Comparison of ENCODE assay signal across 1 cellular context in genomic region chr16:81006472-81007311, GRCh38.
TF ChIP-seq lines count a peak whose summit lies in the region.

A gene with protein sequence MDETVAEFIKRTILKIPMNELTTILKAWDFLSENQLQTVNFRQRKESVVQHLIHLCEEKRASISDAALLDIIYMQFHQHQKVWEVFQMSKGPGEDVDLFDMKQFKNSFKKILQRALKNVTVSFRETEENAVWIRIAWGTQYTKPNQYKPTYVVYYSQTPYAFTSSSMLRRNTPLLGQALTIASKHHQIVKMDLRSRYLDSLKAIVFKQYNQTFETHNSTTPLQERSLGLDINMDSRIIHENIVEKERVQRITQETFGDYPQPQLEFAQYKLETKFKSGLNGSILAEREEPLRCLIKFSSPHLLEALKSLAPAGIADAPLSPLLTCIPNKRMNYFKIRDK (plus strand): TSS chr16:81007214. CDS start chr16:81011940, 4,726 bp downstream.
TSS of gene CMC2 (minus strand) at chr16:81006885. CDS start at chr16:80997394, 9,491 bp downstream.

TF ChIP-seq in WTC11, 78 proteins besides CTCF, POLR2A, EP300 and RAD21 (continued from another document and continues in another):
- TF ChIP-seq FOXJ3 (CRISPR knock-in tag; IDR thresholded peaks at IDR 0.05; ENCODE audit: borderline replicate concordance) (no peak), TP53 (CRISPR knock-in tag; IDR thresholded peaks at IDR 0.05) (no peak), ZSCAN18 (CRISPR knock-in tag; IDR thresholded peaks at IDR 0.05) (no peak), NR3C1 (CRISPR knock-in tag; conservative IDR thresholded peaks at IDR 0.05; ENCODE audit: low read depth) (no peak), ZNF219 (CRISPR knock-in tag; IDR thresholded peaks at IDR 0.05; ENCODE audit: borderline replicate concordance) (no peak), SMAD4 (CRISPR knock-in tag; IDR thresholded peaks at IDR 0.05) (no peak), ZNF263 (CRISPR knock-in tag; IDR thresholded peaks at IDR 0.05; ENCODE audit: low read depth) (peak; percentile 92), FOXK1 (CRISPR knock-in tag; IDR thresholded peaks at IDR 0.05) (peak; percentile 2; the same call in 1 of the 2 replicates), ATF1 (CRISPR knock-in tag; IDR thresholded peaks at IDR 0.05) (no peak), HMGA2 (CRISPR knock-in tag; IDR thresholded peaks at IDR 0.05) (no peak), ARID4B (CRISPR knock-in tag; IDR thresholded peaks at IDR 0.05; ENCODE audit: borderline replicate concordance) (0 out of 2 replicates have a peak, but pooled peaks have one; percentile 12), SMAD3 (CRISPR knock-in tag; IDR thresholded peaks at IDR 0.05; ENCODE audit: borderline replicate concordance) (0 out of 2 replicates have a peak, but pooled peaks have one; percentile 52), KAT7 (CRISPR knock-in tag; IDR thresholded peaks at IDR 0.05; ENCODE audit: borderline replicate concordance) (0 out of 2 replicates have a peak, but pooled peaks have one; percentile 75), ELF4 (CRISPR knock-in tag; IDR thresholded peaks at IDR 0.05; ENCODE audit: low read depth) (peak; percentile 59; the same call in 1 of the 2 replicates), MLX (CRISPR knock-in tag; IDR thresholded peaks at IDR 0.05) (0 out of 2 replicates have a peak, but pooled peaks have one; percentile 21), FOXP4 (CRISPR knock-in tag; IDR thresholded peaks at IDR 0.05) (no peak), ATF3 (CRISPR knock-in tag; conservative IDR thresholded peaks at IDR 0.05) (no peak), GABPB1 (CRISPR knock-in tag; IDR thresholded peaks at IDR 0.05) (peak; percentile 45; the same call in 1 of the 2 replicates), IRF2 (CRISPR knock-in tag; IDR thresholded peaks at IDR 0.05; ENCODE audit: borderline replicate concordance, low read depth) (no peak), SOX15 (CRISPR knock-in tag; IDR thresholded peaks at IDR 0.05) (no peak), ZNF396 (CRISPR knock-in tag; IDR thresholded peaks at IDR 0.05; ENCODE audit: borderline replicate concordance) (no peak), EMX1 (CRISPR knock-in tag; IDR thresholded peaks at IDR 0.05) (no peak), ZNF532 (CRISPR knock-in tag; IDR thresholded peaks at IDR 0.05; ENCODE audit: borderline replicate concordance) (no peak), CBFB (CRISPR knock-in tag; IDR thresholded peaks at IDR 0.05; ENCODE audit: low read depth) (no peak), MXD4 (CRISPR knock-in tag; IDR thresholded peaks at IDR 0.05; ENCODE audit: borderline replicate concordance) (no peak), ZBTB21 (CRISPR knock-in tag; IDR thresholded peaks at IDR 0.05; ENCODE audit: borderline replicate concordance) (no peak)
- TF ChIP-seq, protein P1, sequence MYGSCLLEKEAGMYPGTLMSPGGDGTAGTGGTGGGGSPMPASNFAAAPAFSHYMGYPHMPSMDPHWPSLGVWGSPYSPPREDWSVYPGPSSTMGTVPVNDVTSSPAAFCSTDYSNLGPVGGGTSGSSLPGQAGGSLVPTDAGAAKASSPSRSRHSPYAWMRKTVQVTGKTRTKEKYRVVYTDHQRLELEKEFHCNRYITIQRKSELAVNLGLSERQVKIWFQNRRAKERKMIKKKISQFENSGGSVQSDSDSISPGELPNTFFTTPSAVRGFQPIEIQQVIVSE (CRISPR knock-in tag; IDR thresholded peaks at IDR 0.05; ENCODE audit: borderline replicate concordance): no peak
- TF ChIP-seq, protein P2, sequence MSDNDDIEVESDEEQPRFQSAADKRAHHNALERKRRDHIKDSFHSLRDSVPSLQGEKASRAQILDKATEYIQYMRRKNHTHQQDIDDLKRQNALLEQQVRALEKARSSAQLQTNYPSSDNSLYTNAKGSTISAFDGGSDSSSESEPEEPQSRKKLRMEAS (CRISPR knock-in tag; IDR thresholded peaks at IDR 0.05): no peak; the same call in none of the 2 replicates
- TF ChIP-seq, protein P3, sequence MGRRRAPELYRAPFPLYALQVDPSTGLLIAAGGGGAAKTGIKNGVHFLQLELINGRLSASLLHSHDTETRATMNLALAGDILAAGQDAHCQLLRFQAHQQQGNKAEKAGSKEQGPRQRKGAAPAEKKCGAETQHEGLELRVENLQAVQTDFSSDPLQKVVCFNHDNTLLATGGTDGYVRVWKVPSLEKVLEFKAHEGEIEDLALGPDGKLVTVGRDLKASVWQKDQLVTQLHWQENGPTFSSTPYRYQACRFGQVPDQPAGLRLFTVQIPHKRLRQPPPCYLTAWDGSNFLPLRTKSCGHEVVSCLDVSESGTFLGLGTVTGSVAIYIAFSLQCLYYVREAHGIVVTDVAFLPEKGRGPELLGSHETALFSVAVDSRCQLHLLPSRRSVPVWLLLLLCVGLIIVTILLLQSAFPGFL (CRISPR knock-in tag; IDR thresholded peaks at IDR 0.05; ENCODE audit: borderline replicate concordance): peak; percentile 21; the same call in 1 of the 2 replicates
- TF ChIP-seq, protein P4, sequence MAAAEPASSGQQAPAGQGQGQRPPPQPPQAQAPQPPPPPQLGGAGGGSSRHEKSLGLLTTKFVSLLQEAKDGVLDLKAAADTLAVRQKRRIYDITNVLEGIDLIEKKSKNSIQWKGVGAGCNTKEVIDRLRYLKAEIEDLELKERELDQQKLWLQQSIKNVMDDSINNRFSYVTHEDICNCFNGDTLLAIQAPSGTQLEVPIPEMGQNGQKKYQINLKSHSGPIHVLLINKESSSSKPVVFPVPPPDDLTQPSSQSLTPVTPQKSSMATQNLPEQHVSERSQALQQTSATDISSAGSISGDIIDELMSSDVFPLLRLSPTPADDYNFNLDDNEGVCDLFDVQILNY (CRISPR knock-in tag; IDR thresholded peaks at IDR 0.05): peak; percentile 97
- TF ChIP-seq, protein P5, sequence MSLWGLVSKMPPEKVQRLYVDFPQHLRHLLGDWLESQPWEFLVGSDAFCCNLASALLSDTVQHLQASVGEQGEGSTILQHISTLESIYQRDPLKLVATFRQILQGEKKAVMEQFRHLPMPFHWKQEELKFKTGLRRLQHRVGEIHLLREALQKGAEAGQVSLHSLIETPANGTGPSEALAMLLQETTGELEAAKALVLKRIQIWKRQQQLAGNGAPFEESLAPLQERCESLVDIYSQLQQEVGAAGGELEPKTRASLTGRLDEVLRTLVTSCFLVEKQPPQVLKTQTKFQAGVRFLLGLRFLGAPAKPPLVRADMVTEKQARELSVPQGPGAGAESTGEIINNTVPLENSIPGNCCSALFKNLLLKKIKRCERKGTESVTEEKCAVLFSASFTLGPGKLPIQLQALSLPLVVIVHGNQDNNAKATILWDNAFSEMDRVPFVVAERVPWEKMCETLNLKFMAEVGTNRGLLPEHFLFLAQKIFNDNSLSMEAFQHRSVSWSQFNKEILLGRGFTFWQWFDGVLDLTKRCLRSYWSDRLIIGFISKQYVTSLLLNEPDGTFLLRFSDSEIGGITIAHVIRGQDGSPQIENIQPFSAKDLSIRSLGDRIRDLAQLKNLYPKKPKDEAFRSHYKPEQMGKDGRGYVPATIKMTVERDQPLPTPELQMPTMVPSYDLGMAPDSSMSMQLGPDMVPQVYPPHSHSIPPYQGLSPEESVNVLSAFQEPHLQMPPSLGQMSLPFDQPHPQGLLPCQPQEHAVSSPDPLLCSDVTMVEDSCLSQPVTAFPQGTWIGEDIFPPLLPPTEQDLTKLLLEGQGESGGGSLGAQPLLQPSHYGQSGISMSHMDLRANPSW (CRISPR knock-in tag; conservative IDR thresholded peaks at IDR 0.05; ENCODE audit: low read depth): no peak
- TF ChIP-seq, protein P6, sequence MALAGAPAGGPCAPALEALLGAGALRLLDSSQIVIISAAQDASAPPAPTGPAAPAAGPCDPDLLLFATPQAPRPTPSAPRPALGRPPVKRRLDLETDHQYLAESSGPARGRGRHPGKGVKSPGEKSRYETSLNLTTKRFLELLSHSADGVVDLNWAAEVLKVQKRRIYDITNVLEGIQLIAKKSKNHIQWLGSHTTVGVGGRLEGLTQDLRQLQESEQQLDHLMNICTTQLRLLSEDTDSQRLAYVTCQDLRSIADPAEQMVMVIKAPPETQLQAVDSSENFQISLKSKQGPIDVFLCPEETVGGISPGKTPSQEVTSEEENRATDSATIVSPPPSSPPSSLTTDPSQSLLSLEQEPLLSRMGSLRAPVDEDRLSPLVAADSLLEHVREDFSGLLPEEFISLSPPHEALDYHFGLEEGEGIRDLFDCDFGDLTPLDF (CRISPR knock-in tag; IDR thresholded peaks at IDR 0.05): no peak
